ENCODE assay signal across 8 cellular contexts in the genomic region with DNA sequence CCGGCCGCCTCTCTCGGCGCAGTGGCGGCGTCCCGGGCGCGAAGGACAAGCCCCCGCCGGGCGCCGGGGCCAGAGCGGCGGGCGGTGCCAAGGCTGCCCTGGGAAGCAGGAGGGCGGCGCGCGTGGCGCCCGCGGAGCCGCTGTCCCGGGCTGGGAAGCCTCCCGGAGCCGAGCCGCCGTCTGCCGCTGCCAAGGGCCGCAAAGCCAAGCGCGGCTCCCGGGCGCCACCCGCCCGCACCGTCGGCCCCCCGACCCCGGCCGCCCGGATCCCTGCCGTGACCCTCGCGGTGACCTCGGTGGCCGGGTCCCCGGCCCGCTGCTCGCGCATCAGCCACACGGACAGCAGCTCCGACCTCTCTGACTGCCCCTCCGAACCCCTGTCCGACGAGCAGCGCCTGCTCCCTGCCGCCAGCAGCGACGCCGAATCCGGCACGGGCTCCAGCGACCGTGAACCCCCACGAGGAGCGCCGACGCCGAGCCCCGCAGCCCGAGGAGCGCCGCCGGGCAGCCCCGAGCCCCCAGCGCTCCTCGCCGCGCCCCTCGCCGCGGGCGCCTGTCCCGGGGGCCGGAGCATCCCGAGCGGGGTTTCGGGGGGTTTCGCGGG. TPM values are rescaled to one million over a fixed set of nuclear protein-coding genes. Genes with fewer than 3 reads are reported as not detected.
DNase-seq lines count a peak whose midpoint lies in the region; ATAC-seq and TF ChIP-seq lines count a peak whose summit lies in the region.

No MANE protein-coding gene starts in this region.

- H3K79me2 ChIP-seq in mammary epithelial cell (ENCODE audit: insufficient read depth, low read length): peaks cover 44% of the 10 kb centered on the region

- no peak for ATAC-seq in activated CD4-positive, CD25-positive, alpha-beta regulatory T cell treated with anti-CD3 and anti-CD28 coated beads, Interleukin-2, amount 50 U/mL, for 24 hours
- ATAC-seq in lower lobe of right lung: no peak
- ATAC-seq in HG03039 (IDR thresholded peaks at IDR 0.05; ENCODE audit: unreplicated experiment): no peak

- peak overlapping the region; percentile 73 for H3K9ac ChIP-seq in mammary epithelial cell (ENCODE audit: insufficient read depth, low read length)

- H2AFZ ChIP-seq in mammary epithelial cell (ENCODE audit: low read depth, low read length): peak overlapping the region; percentile 79

- no TSS peak for BruUV-seq in mammary epithelial cell (replicated peaks; lab: Mats Ljungman, UMichigan)

- no peaks in the 10 kb centered on the region for H4K20me1 ChIP-seq in mammary epithelial cell (ENCODE audit: insufficient read depth, low read length)

- TF ChIP-seq POLR2A in thyroid gland (IDR thresholded peaks at IDR 0.05): no peak

- peak overlapping the region; percentile 50 for H3K4me3 ChIP-seq in Jurkat, Clone E6-1 (ENCODE audit: low read length)
- H3K4me3 ChIP-seq in mammary epithelial cell (replicated peaks in 1 of 3; ENCODE audit: insufficient read depth in 1 of 3, low read depth in 2 of 3, low read length in 3 of 3) (peak overlapping the region; percentile 65 to 85 (median 80)), lower lobe of right lung (peak overlapping the region; percentile 62), thyroid gland (replicated peaks in 1 of 3) (peak overlapping the region in 2 of 3 donors; percentile 39 to 48)

- peak overlapping the region; percentile 96 for H3K4me2 ChIP-seq in mammary epithelial cell (ENCODE audit: insufficient read depth, low read depth, low read length)

- no peaks in the 10 kb centered on the region for H3K9me3 ChIP-seq in mammary epithelial cell (replicated peaks; ENCODE audit: insufficient read depth, low read length)
- no peaks in the 10 kb centered on the region for H3K9me3 ChIP-seq in lower lobe of right lung
- no peaks in the 10 kb centered on the region for H3K9me3 ChIP-seq in thyroid gland

- TF ChIP-seq CTCF in mammary epithelial cell (conservative IDR thresholded peaks at IDR 0.05 in 1 of 2, IDR thresholded peaks at IDR 0.05 in 1 of 2; ENCODE audit: extremely low read depth in 1 of 2, insufficient read depth in 1 of 2, low read depth in 1 of 2, low read length in 2 of 2) (no peak), lower lobe of right lung (IDR thresholded peaks at IDR 0.05) (no peak), thyroid gland (IDR thresholded peaks at IDR 0.05) (no peak)

- in situ Hi-C loops in mammary epithelial cell (cut with MboI; ENCODE audit: low sequenced_read_pairs in 2 of 2): loop anchor here in 1 of 2 donors (10.0 kb wide), 1 partner anchor 279 kb away; no protein-coding TSS in a partner anchor

- H3K36me3 ChIP-seq in mammary epithelial cell (ENCODE audit: insufficient read depth, low read length) (peaks cover 5% of the 10 kb centered on the region), lower lobe of right lung (no peaks in the 10 kb centered on the region), thyroid gland (no peaks in the 10 kb centered on the region)

- intact Hi-C loops in mammary epithelial cell (cut with micrococcal nuclease): loop anchor here (2.0 to 5.0 kb wide), 3 partner anchors 81 to 431 kb away; a partner anchor contains a TSS
- intact Hi-C loops in lower lobe of right lung (cut with DNase I): no loop called here
- intact Hi-C loops in thyroid gland (cut with DNase I): no loop called here

- H3K4me1 ChIP-seq in mammary epithelial cell (ENCODE audit: insufficient read depth, low read length) (peaks cover 15% of the 10 kb centered on the region), lower lobe of right lung (peaks cover 14% of the 10 kb centered on the region), thyroid gland (peaks cover 6 to 19% of the 10 kb centered on the region in 2 donors)

- CTCF ChIA-PET in mammary epithelial cell (lab: Charles Lee; ENCODE audit: low non-redundant PET): no interaction called here

- H3K27me3 ChIP-seq in mammary epithelial cell (ENCODE audit: insufficient read depth, low read length) (no peaks in the 10 kb centered on the region), lower lobe of right lung (ENCODE audit: low read depth) (peaks cover 13% of the 10 kb centered on the region), thyroid gland (no peaks in the 10 kb centered on the region)

- dilution Hi-C loops in mammary epithelial cell (cut with HindIII; ENCODE audit: low sequenced_read_pairs): no loop called here

- H3K27ac ChIP-seq in mammary epithelial cell (ENCODE audit: insufficient read depth, low read depth, low read length) (peak overlapping the region; percentile 56), lower lobe of right lung (no peak overlapping the region), thyroid gland (no peak overlapping the region)

- WGBS in mammary epithelial cell (ENCODE audit: low coverage, missing lambda C conversion rate): 20% methylated on average over 1 of the region's 92 CpGs
- WGBS in thyroid gland, 2 donors: 0% methylated on average over 3 of the region's 92 CpGs

- peak; percentile 34 for DNase-seq in activated CD4-positive, CD25-positive, alpha-beta regulatory T cell treated with anti-CD3 and anti-CD28 coated beads, Interleukin-2, amount 50 U/mL, for 72 hours
- no peak for DNase-seq in Jurkat, Clone E6-1 (ENCODE audit: low read depth, low spot score)
- DNase-seq in mammary epithelial cell: peak; percentile 14
- no peak for DNase-seq in lower lobe of right lung
- peak; percentile 16 to 28 for DNase-seq in thyroid gland
- no peak for DNase-seq in H4 (ENCODE audit: low spot score)

RNA-seq across cellular contexts. Expression of a gene that starts 0.7 kb away (rescaled TPM):
- 14.8 TPM for polyA plus RNA-seq in Jurkat, Clone E6-1 (2012; ENCODE audit: insufficient read depth, insufficient read length)
- total RNA-seq in mammary epithelial cell (10 to 100 TPM; 14.2 to 33.5 TPM), lower lobe of right lung (7.9 TPM), thyroid gland (1 to 10 TPM; 2.0 to 3.2 (median 2.5) TPM)
- 10.3 TPM for polyA plus RNA-seq in mammary epithelial cell
- polyA minus RNA-seq in mammary epithelial cell: 100 TPM
- 5.7 and 11.1 TPM in 2 replicates for total RNA-seq in H4 (2014; rRNA removed; shearing (Covaris generic))

Comparison
In these comparisons a context has a peak if more than half of its experiments do, and no peak if none do; other contexts are left out.
1. DNase-seq: peak in activated CD4-positive, CD25-positive, alpha-beta regulatory T cell treated with anti-CD3 and anti-CD28 coated beads, Interleukin-2, amount 50 U/mL, for 72 hours (single experiment), mammary epithelial cell (single experiment) and thyroid gland (2 of 2); none in Jurkat, Clone E6-1 (single experiment), lower lobe of right lung (single experiment) and H4 (single experiment).
2. Peak in every context shown above with its lines, with median percentiles within 50 percentile points of each other: H3K4me3 ChIP-seq.